Comparison of ENCODE assay signal across 9 cellular contexts in genomic region chr21:45228171-45228641, GRCh38. TPM values are rescaled to one million over a fixed set of nuclear protein-coding genes. Genes with fewer than 3 reads are reported as not detected.
DNase-seq lines count a peak whose midpoint lies in the region; ATAC-seq, FAIRE-seq and TF ChIP-seq lines count a peak whose summit lies in the region.
"Had no signal": no experiment of that assay in that cellular context is flagged by ENCODE, and none has a peak within 500 bp of the region (broad histone marks: within the 10 kb centered on the region; RNA-seq: fewer than 3 reads in every experiment).

No MANE protein-coding gene starts in this region.

- in situ Hi-C loops in K562 (cut with MboI) = no loop called here

- WGBS in K562 (ENCODE audit: insufficient coverage, low coverage, missing lambda C conversion rate) = under 1% methylated on average over 6 of the region's 6 CpGs

- no peaks in the 10 kb centered on the region for H3K36me3 Mint-ChIP-seq in WTC11

- no peaks in the 10 kb centered on the region for H3K9me3 Mint-ChIP-seq in WTC11

- ATAC-seq in DND-41 (ENCODE audit: insufficient read depth, low read depth) (peak; percentile 46; the same call in 2 of the 3 replicates), K562 (no peak), WTC11 (no peak), GM18505 (IDR thresholded peaks at IDR 0.05; ENCODE audit: unreplicated experiment) (no peak)

- H3K9me3 ChIP-seq in DND-41 (ENCODE audit: insufficient read depth, low read length, severe bottlenecking) = no peaks in the 10 kb centered on the region
- no peaks in the 10 kb centered on the region for H3K9me3 ChIP-seq in K562 (replicated peaks; ENCODE audit: control insufficient read depth, insufficient read depth, low read depth, low read length)
- H3K9me3 ChIP-seq in osteoblast (ENCODE audit: low read depth, low read length) = no peaks in the 10 kb centered on the region
- H3K9me3 ChIP-seq: heart left ventricle had no signal

- POLR2A ChIA-PET in K562 (lab: Yijun Ruan, JAX) (interaction anchor here (0.8 to 0.9 kb wide), 2 partner anchors 9 to 29 kb away, joined by 3 to 5 read pairs; no protein-coding TSS in a partner anchor), WTC11 (lab: Charles Lee) (no interaction called here)

- DNase-seq in DND-41 = no peak
- DNase-seq in T-helper 9 cell = peak; percentile 57
- DNase-seq in K562 (ENCODE audit: extremely low read depth in 1 of 4, low spot score in 3 of 4) = no peak
- peak; percentile 97 for DNase-seq in osteoblast (ENCODE audit: insufficient read length, low spot score, missing footprints)
- DNase-seq in NCI-H345 treated with DMSO at 0.1 percent for 48 hours (lab: John Stamatoyannopoulos, UW; ENCODE audit: unreplicated experiment) = no peak
- no peak for DNase-seq in WTC11 (ENCODE audit: low spot score)
- no peak for DNase-seq in NCI-H1694 treated with DMSO at 0.1 percent for 48 hours (lab: John Stamatoyannopoulos, UW)
- DNase-seq: heart left ventricle had no signal

- H2AFZ ChIP-seq in DND-41 (ENCODE audit: low read depth, low read length) = no peak overlapping the region
- no peak overlapping the region for H2AFZ ChIP-seq in K562 (ENCODE audit: low read depth, low read length)
- H2AFZ ChIP-seq in osteoblast (ENCODE audit: low read length) = no peak overlapping the region

- TF ChIP-seq EP300 in K562 (IDR thresholded peaks at IDR 0.05; ENCODE audit: low read length) = no peak

- H3K27ac Mint-ChIP-seq in WTC11 = no peak overlapping the region

- H4K20me1 ChIP-seq in DND-41 (ENCODE audit: insufficient read depth, low read length) = no peaks in the 10 kb centered on the region
- H4K20me1 ChIP-seq in K562 (replicated peaks; ENCODE audit: control insufficient read depth, insufficient read depth, low read length) = peaks cover 11% of the 10 kb centered on the region
- peaks cover 7% of the 10 kb centered on the region for H4K20me1 ChIP-seq in osteoblast (ENCODE audit: insufficient read depth, low read length)

- TF ChIP-seq POLR2A in K562 (conservative IDR thresholded peaks at IDR 0.05) (no peak), GM18505 (IDR thresholded peaks at IDR 0.05; ENCODE audit: borderline replicate concordance, extremely low read depth, insufficient read depth, insufficient read length) (no peak)

- H3K27me3 Mint-ChIP-seq in WTC11 (ENCODE audit: low read depth) = no peaks in the 10 kb centered on the region; the same call in 1 of the 2 replicates

- no TSS peak for BruUV-seq in K562 (replicated peaks; lab: Mats Ljungman, UMichigan)

- H3K36me3 ChIP-seq in DND-41 (ENCODE audit: insufficient read depth, low read length) = no peaks in the 10 kb centered on the region
- no peaks in the 10 kb centered on the region for H3K36me3 ChIP-seq in K562 (ENCODE audit: control insufficient read depth, insufficient read depth, low read length)
- H3K36me3 ChIP-seq in osteoblast (ENCODE audit: insufficient read depth, low read length) = no peaks in the 10 kb centered on the region

- no peaks in the 10 kb centered on the region for H3K9me1 ChIP-seq in K562 (ENCODE audit: control insufficient read depth, insufficient read depth, low read length)

- TF ChIP-seq CTCF in DND-41 (IDR thresholded peaks at IDR 0.05; ENCODE audit: borderline replicate concordance, extremely low read depth, low read length, poor library complexity, severe bottlenecking) (no peak), K562 (IDR thresholded peaks at IDR 0.05 in 2 of 3, conservative IDR thresholded peaks at IDR 0.05 in 1 of 3; ENCODE audit: insufficient read depth in 2 of 3, low read depth in 1 of 3, low read length in 3 of 3) (no peak), osteoblast (IDR thresholded peaks at IDR 0.05; ENCODE audit: extremely low read depth, low read depth, low read length) (no peak), WTC11 (IDR thresholded peaks at IDR 0.05) (no peak)

- H3K27me3 ChIP-seq in DND-41 (ENCODE audit: insufficient read depth, low read length, poor library complexity) (no peaks in the 10 kb centered on the region), K562 (ENCODE audit: control insufficient read depth in 2 of 2, insufficient read depth in 2 of 2, low read length in 2 of 2) (peaks cover 54 to 62% of the 10 kb centered on the region in 2 experiments), osteoblast (ENCODE audit: insufficient read depth, low read length) (peaks cover 39% of the 10 kb centered on the region)

- no peak overlapping the region for H3K9ac ChIP-seq in DND-41 (ENCODE audit: low read depth, low read length)
- H3K9ac ChIP-seq in K562 (ENCODE audit: insufficient read depth in 1 of 2, low read depth in 2 of 2, low read length in 2 of 2) = no peak overlapping the region

- intact Hi-C loops in K562 (cut with micrococcal nuclease) = loop anchor here (5.0 kb wide), 1 partner anchor 76 kb away; no protein-coding TSS in a partner anchor

- 0 out of 2 replicates have a peak, but pooled peaks cover 2% of the 10 kb centered on the region for H3K4me1 Mint-ChIP-seq in WTC11

- CTCF ChIA-PET in K562 (lab: Yijun Ruan, JAX; ENCODE audit: low intra/inter-chr PET ratio) = no interaction called here
- CTCF ChIA-PET in WTC11 (lab: Charles Lee) = interaction anchor here (1.6 kb wide), 1 partner anchor 88 kb away, joined by 5 read pairs; no protein-coding TSS in a partner anchor

- H3K4me1 ChIP-seq in DND-41 (ENCODE audit: insufficient read depth, low read length) (no peaks in the 10 kb centered on the region), K562 (replicated peaks in 1 of 2; ENCODE audit: control insufficient read depth in 2 of 2, insufficient read depth in 2 of 2, low read length in 2 of 2) (peaks cover 0 to 5% of the 10 kb centered on the region in 2 experiments; a peak in 1 of 5 replicates), osteoblast (ENCODE audit: insufficient read depth, low read length) (peaks cover 24% of the 10 kb centered on the region)

- no peak overlapping the region for H3K4me3 ChIP-seq in DND-41 (ENCODE audit: low read depth in 1 of 2, low read length in 2 of 2)
- H3K4me3 ChIP-seq in K562 = no peak overlapping the region
- H3K4me3 ChIP-seq in osteoblast (ENCODE audit: insufficient read depth, low read length) = no peak overlapping the region
- H3K4me3 ChIP-seq: heart left ventricle had no signal

- H3K4me2 ChIP-seq in DND-41 (ENCODE audit: insufficient read depth, low read length) = no peak overlapping the region
- H3K4me2 ChIP-seq in K562 (ENCODE audit: insufficient read depth, low read length) = no peak overlapping the region
- H3K4me2 ChIP-seq in osteoblast (ENCODE audit: insufficient read depth, low read length) = peak overlapping the region; percentile 33

- no peak overlapping the region for H3K4me3 Mint-ChIP-seq in WTC11

- no peak for FAIRE-seq in K562 (lab: Jason Lieb, UNC)

- no peak for TF ChIP-seq RAD21 in K562 (CRISPR knock-in tag; conservative IDR thresholded peaks at IDR 0.05 in 1 of 2, IDR thresholded peaks at IDR 0.05 in 1 of 2)

- H3K27ac ChIP-seq in DND-41 (ENCODE audit: low read length) (no peak overlapping the region), K562 (ENCODE audit: extremely low read depth, low read depth, low read length) (no peak overlapping the region), osteoblast (ENCODE audit: low read depth, low read length) (peak overlapping the region; percentile 69)

- H3K79me2 ChIP-seq in DND-41 (ENCODE audit: insufficient read depth, low read length) (no peaks in the 10 kb centered on the region), K562 (ENCODE audit: control insufficient read depth, insufficient read depth, low read length) (no peaks in the 10 kb centered on the region), osteoblast (ENCODE audit: insufficient read depth, low read length) (no peaks in the 10 kb centered on the region)

TF ChIP-seq in K562, 482 proteins besides CTCF, POLR2A, EP300 and RAD21:
- TF ChIP-seq FOSL1 (tag; conservative IDR thresholded peaks at IDR 0.05) = peak; percentile 71
- TF ChIP-seq POLR2AphosphoS5 (IDR thresholded peaks at IDR 0.05; ENCODE audit: control insufficient read depth, insufficient read depth, low read depth, low read length) = no peak

TF ChIP-seq in WTC11, 78 proteins besides CTCF, POLR2A, EP300 and RAD21 (continues in another document):
- TF ChIP-seq USF1 (CRISPR knock-in tag; IDR thresholded peaks at IDR 0.05) = no peak

RNA-seq across cellular contexts. Expression of gene POFUT2, which starts 59.5 kb away (rescaled TPM):
- total RNA-seq in K562 (2011; cell fraction: chromatin; rRNA removed; ENCODE audit: low replicate concordance) = 120 and 232 TPM in 2 replicates
- total RNA-seq in K562 (2011; cell fraction: nucleolus; rRNA removed) = 126 and 138 TPM in 2 replicates
- 113 and 131 TPM in 2 replicates for total RNA-seq in K562 (2011; cell fraction: nucleoplasm; rRNA removed)
- 11.0 and 16.7 TPM in 2 replicates for total RNA-seq in K562 (2014; rRNA removed)
- 7.6 and 9.2 TPM in 2 replicates for total RNA-seq in K562 (2014; rRNA removed; fragmentation: Illumina TruSeq; extraction: Trizol)
- total RNA-seq in K562 (2015; rRNA removed; fragmentation: Illumina TruSeq; extraction: Trizol) = 9.2 and 9.5 TPM in 2 replicates
- total RNA-seq in K562 (2021) = 24.2 and 24.6 TPM in 2 replicates
- 15.6 and 25.2 TPM in 2 replicates for polyA plus RNA-seq in K562 (2011; rRNA removed)
- 9.5 and 12.5 TPM in 2 replicates for polyA plus RNA-seq in K562 (2011; cell fraction: cytosol; rRNA removed)
- 152 and 163 TPM in 2 replicates for polyA plus RNA-seq in K562 (2011; cell fraction: nucleus; rRNA removed)
- 16.7 and 35.4 TPM in 2 replicates for polyA plus RNA-seq in K562 (2012)
- 18.0 and 21.0 TPM in 2 replicates for polyA plus RNA-seq in K562 (2014; fragmentation: Illumina TruSeq; extraction: Trizol)
- 1 to 10 TPM; 1.1 to 2.9 TPM for polyA plus RNA-seq in K562 (2014; fragmentation: Nextera tagmentation; extraction: Ambion mirVana)
- 18.3 and 21.2 TPM in 2 replicates for polyA plus RNA-seq in K562 (2014; rRNA removed)
- 6.4 and 6.5 TPM in 2 replicates for polyA minus RNA-seq in K562 (2011; rRNA and poly(A)+ RNA removed)
- polyA minus RNA-seq in K562 (2011; cell fraction: cytosol; rRNA and poly(A)+ RNA removed) = 3.6 and 8.4 TPM in 2 replicates
- 33.5 and 49.3 TPM in 2 replicates for polyA minus RNA-seq in K562 (2011; cell fraction: nucleus; rRNA and poly(A)+ RNA removed)
- total RNA-seq in osteoblast = 35.8 and 39.2 TPM in 2 replicates
- total RNA-seq in WTC11 (2021) = 37.1 to 41.4 TPM (median 39.7 TPM) in 3 replicates

Comparison
In these comparisons a context has a peak if more than half of its experiments do, and no peak if none do; other contexts are left out.
1. DNase-seq: peak in T-helper 9 cell (single experiment) and osteoblast (single experiment); none in DND-41 (single experiment), K562 (0 of 4), NCI-H345 treated with DMSO at 0.1 percent for 48 hours (single experiment), WTC11 (single experiment) and NCI-H1694 treated with DMSO at 0.1 percent for 48 hours (single experiment).